Comparison of ENCODE assay signal across 8 cellular contexts in the genomic region with DNA sequence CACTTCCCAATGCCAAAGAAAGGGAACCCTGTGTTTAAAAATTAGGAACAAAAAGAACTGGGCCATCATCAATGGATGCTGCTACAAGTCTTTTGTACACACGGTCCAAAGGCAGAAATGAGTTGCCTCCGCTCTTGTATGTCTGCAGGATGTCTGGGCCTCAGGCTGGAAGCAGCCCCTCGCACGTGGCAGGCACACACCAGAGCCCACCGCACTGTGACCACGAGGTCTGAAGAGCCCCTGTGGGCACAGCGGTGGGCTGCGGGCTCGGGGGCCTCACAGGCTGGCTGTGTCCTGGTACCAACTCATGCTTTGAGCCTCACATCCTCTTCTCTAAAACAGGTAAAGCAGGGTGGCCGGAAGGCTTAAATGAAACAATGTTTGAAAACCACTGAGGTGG.
"Had no signal": no experiment of that assay in that cellular context is flagged by ENCODE, and none has a peak within 500 bp of the region (broad histone marks: within the 10 kb centered on the region; RNA-seq: fewer than 3 reads in every experiment).

No MANE protein-coding gene starts in this region.

- H3K4me1 ChIP-seq: HAP-1 had no signal

- H3K4me2 ChIP-seq: KMS-11 had no signal

- H3K27ac ChIP-seq: GM23248, HL-60, KMS-11 had no signal

- H3K4me3 ChIP-seq: GM23248, HAP-1 had no signal

- H3K4me1 Mint-ChIP-seq: IgD-negative memory B cell had no signal

- H3K36me3 ChIP-seq: HAP-1 had no signal

- DNase-seq: GM23248, GOT3, KBM-7 had no signal

- H3K9me3 ChIP-seq: HAP-1 had no signal

- H2AFZ ChIP-seq: GM23248 had no signal

- ATAC-seq: HCT116 had no signal

- H3K9ac ChIP-seq: GM23248, KMS-11 had no signal

- H3K4me3 Mint-ChIP-seq: IgD-negative memory B cell had no signal

- H3K27ac Mint-ChIP-seq: IgD-negative memory B cell had no signal
